In the genomic region with DNA sequence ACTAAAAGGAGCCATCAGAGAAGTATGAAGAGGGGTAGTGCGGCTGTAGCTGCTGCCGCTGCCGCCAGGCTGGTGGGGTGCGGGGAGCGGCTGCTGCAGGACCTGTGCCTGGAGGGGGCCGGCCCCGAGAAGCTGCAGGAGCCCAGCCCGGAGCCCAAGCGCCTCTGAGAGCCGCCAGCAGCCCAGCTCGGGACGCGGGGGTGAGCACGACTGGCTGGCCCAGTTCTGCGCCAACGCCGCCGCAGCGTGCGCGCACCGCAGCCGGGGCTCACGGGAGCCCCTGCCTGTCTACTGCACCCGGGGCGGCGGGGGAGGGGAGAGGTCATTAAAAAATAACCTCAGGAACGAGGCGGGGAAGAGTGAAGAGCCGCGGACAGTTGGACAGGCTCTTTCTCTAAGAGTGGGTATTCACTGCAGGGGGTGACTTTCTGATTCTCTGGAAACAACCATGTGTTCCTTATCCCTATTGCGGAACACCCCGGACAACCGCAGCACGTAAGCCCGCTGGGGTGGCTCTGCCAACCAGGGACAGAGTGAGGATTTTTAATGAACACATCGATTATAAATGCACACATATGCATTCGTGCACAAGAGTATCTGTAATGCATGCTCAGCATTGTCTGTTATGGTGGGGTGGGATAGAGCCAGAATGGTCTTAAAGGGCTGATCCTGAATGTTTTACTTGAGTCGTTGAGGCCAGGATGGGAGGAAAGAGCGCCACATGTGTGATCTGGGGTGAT, we compare ENCODE assay signal across 8 cellular contexts. TPM values are rescaled to one million over a fixed set of nuclear protein-coding genes. Genes with fewer than 3 reads are reported as not detected.
DNase-seq lines count a peak whose midpoint lies in the region; ATAC-seq and TF ChIP-seq lines count a peak whose summit lies in the region.

No MANE protein-coding gene starts in this region.

- intact Hi-C loops in CD14-positive monocyte (cut with micrococcal nuclease): no loop called here

- H3K27ac Mint-ChIP-seq in naive thymus-derived CD8-positive, alpha-beta T cell: no peak overlapping the region
- H3K27ac Mint-ChIP-seq in type B pancreatic cell: peak overlapping the region; percentile 33
- H3K27ac Mint-ChIP-seq in CD14-positive monocyte: no peak overlapping the region

- H3K9me3 Mint-ChIP-seq in naive thymus-derived CD8-positive, alpha-beta T cell: no peaks in the 10 kb centered on the region
- H3K9me3 Mint-ChIP-seq in type B pancreatic cell (no peaks in the 10 kb centered on the region), CD14-positive monocyte (peaks cover 0 to 7% (median 2%) of the 10 kb centered on the region in 7 donors)

- peak overlapping the region; percentile 67 for H3K4me3 ChIP-seq in SK-N-MC

- H3K4me1 Mint-ChIP-seq in naive thymus-derived CD8-positive, alpha-beta T cell: peaks cover 6 to 18% (median 11%) of the 10 kb centered on the region in 4 donors
- H3K4me1 Mint-ChIP-seq in type B pancreatic cell (ENCODE audit: unreplicated experiment): peaks cover 20% of the 10 kb centered on the region
- H3K4me1 Mint-ChIP-seq in CD14-positive monocyte: peaks cover 4% of the 10 kb centered on the region

- H3K4me3 Mint-ChIP-seq in naive thymus-derived CD8-positive, alpha-beta T cell: peak overlapping the region; percentile 61 to 88 (median 76)
- H3K4me3 Mint-ChIP-seq in type B pancreatic cell (peak overlapping the region; percentile 89), CD14-positive monocyte (peak overlapping the region in 1 of 2 donors; percentile 80)

- no peaks in the 10 kb centered on the region for H3K9me3 ChIP-seq in SK-N-MC (ENCODE audit: low read depth, low read length)

- POLR2A ChIA-PET in naive thymus-derived CD8-positive, alpha-beta T cell (lab: Charles Lee): no interaction called here

- no peak overlapping the region for H3K27ac ChIP-seq in SK-N-MC

- no peaks in the 10 kb centered on the region for H3K36me3 ChIP-seq in SK-N-MC (ENCODE audit: insufficient read depth, low read length)

- H3K9ac ChIP-seq in SK-N-MC (ENCODE audit: insufficient read length): no peak overlapping the region

- peak; percentile 64 for TF ChIP-seq CTCF in type B pancreatic cell (conservative IDR thresholded peaks at IDR 0.05)
- TF ChIP-seq CTCF in CD14-positive monocyte (IDR thresholded peaks at IDR 0.05): no peak

- ATAC-seq in HG02763 (IDR thresholded peaks at IDR 0.05; ENCODE audit: unreplicated experiment) (peak; percentile 47), esophagus mucosa (peak; percentile 50)
- peak; percentile 68 to 86 for ATAC-seq in naive thymus-derived CD8-positive, alpha-beta T cell

- peaks cover 26 to 65% (median 39%) of the 10 kb centered on the region in 5 donors for H3K27me3 Mint-ChIP-seq in naive thymus-derived CD8-positive, alpha-beta T cell
- peaks cover 9% of the 10 kb centered on the region for H3K27me3 Mint-ChIP-seq in type B pancreatic cell
- peaks cover 30 to 43% (median 30%) of the 10 kb centered on the region in 3 donors for H3K27me3 Mint-ChIP-seq in CD14-positive monocyte (ENCODE audit: low read depth in 3 of 3)

- DNase-seq in DMS53 (lab: John Stamatoyannopoulos, UW) (peak; percentile 79), DMS53 treated with DMSO at 0.1 percent for 48 hours (lab: John Stamatoyannopoulos, UW; ENCODE audit: unreplicated experiment) (no peak), SK-N-MC (ENCODE audit: low read depth, low spot score) (no peak), type B pancreatic cell (ENCODE audit: extremely low spot score, unreplicated experiment) (peak; percentile 76), CD14-positive monocyte (ENCODE audit: low spot score) (no peak)
- peak in 5 of 10 donors; percentile 1 to 31 (median 19) for DNase-seq in naive thymus-derived CD8-positive, alpha-beta T cell

- peaks cover 0 to 3% (median 0%) of the 10 kb centered on the region in 3 donors for H3K36me3 Mint-ChIP-seq in naive thymus-derived CD8-positive, alpha-beta T cell
- H3K36me3 Mint-ChIP-seq in type B pancreatic cell (no peaks in the 10 kb centered on the region), CD14-positive monocyte (no peaks in the 10 kb centered on the region)

RNA-seq across cellular contexts. Expression of gene GAS2, which starts 0.5 kb away (rescaled TPM):
- total RNA-seq in esophagus mucosa (1.2 TPM), type B pancreatic cell (ENCODE audit: low replicate concordance) (8.9 and 15.6 TPM in 2 replicates)
- 1 to 10 TPM; 5.7 to 6.0 TPM for total RNA-seq in naive thymus-derived CD8-positive, alpha-beta T cell
- 1 to 10 TPM; 2.9 to 5.0 (median 3.9) TPM for polyA plus RNA-seq in naive thymus-derived CD8-positive, alpha-beta T cell
- under 1 TPM; 0.86 to 0.89 TPM for polyA plus RNA-seq in CD14-positive monocyte

RNA-seq across cellular contexts. Expression of gene FANCF, which starts 41.2 kb away (rescaled TPM):
- total RNA-seq in esophagus mucosa (5.8 TPM), type B pancreatic cell (ENCODE audit: low replicate concordance) (22.5 and 23.2 TPM in 2 replicates)
- total RNA-seq in naive thymus-derived CD8-positive, alpha-beta T cell: 10 to 100 TPM; 21.9 to 23.2 TPM
- 10 to 100 TPM; 16.9 to 19.7 (median 17.0) TPM for polyA plus RNA-seq in naive thymus-derived CD8-positive, alpha-beta T cell
- 1 to 10 TPM; 2.8 to 3.9 TPM for polyA plus RNA-seq in CD14-positive monocyte

Comparison
In these comparisons a context has a peak if more than half of its experiments do, and no peak if none do; other contexts are left out.
1. DNase-seq: peak in DMS53 (single experiment) and type B pancreatic cell (single experiment); none in DMS53 treated with DMSO at 0.1 percent for 48 hours (single experiment), SK-N-MC (single experiment) and CD14-positive monocyte (single experiment).
2. Peak in every context shown above with its lines, with median percentiles within 50 percentile points of each other: ATAC-seq.